13 cellular contexts compared by ENCODE assay signal in the genomic region with DNA sequence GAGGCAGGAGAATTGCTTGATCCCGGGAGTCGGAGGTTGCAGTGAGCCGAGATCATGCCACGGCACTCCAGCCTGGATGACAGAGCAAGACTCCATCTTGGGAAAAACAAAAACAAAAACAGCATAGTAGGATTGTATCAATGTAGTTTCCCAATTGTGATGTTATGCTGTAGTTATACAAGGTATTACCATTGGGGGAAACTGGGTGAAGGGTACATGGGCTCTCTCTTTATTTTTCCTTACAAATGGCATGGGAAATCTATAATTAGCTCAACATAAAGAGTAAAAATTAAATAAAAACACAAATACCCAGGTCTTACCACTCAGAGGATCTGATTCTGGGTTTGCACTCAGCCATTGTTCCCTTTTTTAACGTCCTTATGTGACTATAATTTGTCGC.
"Had no signal": no experiment of that assay in that cellular context is flagged by ENCODE, and none has a peak within 500 bp of the region (broad histone marks: within the 10 kb centered on the region; RNA-seq: fewer than 3 reads in every experiment).

No MANE protein-coding gene starts in this region.

- H3K4me3 ChIP-seq: colonic mucosa, coronary artery, dorsolateral prefrontal cortex, esophagus muscularis mucosa, esophagus squamous epithelium, gastrocnemius medialis, gastroesophageal sphincter, heart left ventricle, heart right ventricle had no signal

- H3K27ac ChIP-seq: colonic mucosa, coronary artery, dorsolateral prefrontal cortex, epithelial cell of prostate, esophagus muscularis mucosa, esophagus squamous epithelium, foreskin keratinocyte, gastrocnemius medialis, gastroesophageal sphincter, heart left ventricle, heart right ventricle had no signal

- ATAC-seq: effector memory CD8-positive, alpha-beta T cell; esophagus mucosa; foreskin keratinocyte; gastrocnemius medialis; gastroesophageal sphincter; heart left ventricle; heart right ventricle had no signal

- H3K4me1 ChIP-seq: colonic mucosa, esophagus muscularis mucosa, foreskin keratinocyte, gastrocnemius medialis, gastroesophageal sphincter, heart left ventricle, heart right ventricle had no signal

- H3K36me3 ChIP-seq: colonic mucosa, gastrocnemius medialis had no signal

- H3K9me3 ChIP-seq: colonic mucosa, esophagus muscularis mucosa, esophagus squamous epithelium, gastrocnemius medialis, gastroesophageal sphincter had no signal
